Comparison of ENCODE assay signal across 17 cellular contexts in genomic region chr5:175383350-175383749, GRCh38.
DNase-seq lines count a peak whose midpoint lies in the region; ATAC-seq and TF ChIP-seq lines count a peak whose summit lies in the region.
"Had no signal": no experiment of that assay in that cellular context is flagged by ENCODE, and none has a peak within 500 bp of the region (broad histone marks: within the 10 kb centered on the region; RNA-seq: fewer than 3 reads in every experiment).

No MANE protein-coding gene starts in this region.

- no peaks in the 10 kb centered on the region for H3K36me3 ChIP-seq in mucosa of descending colon (ENCODE audit: low read depth)
- H3K36me3 ChIP-seq in aorta (ENCODE audit: control insufficient read depth in 1 of 2, insufficient read depth in 2 of 2, low read length in 1 of 2) = no peaks in the 10 kb centered on the region
- H3K36me3 ChIP-seq: BLaER1, neutrophil, uterus had no signal

- H3K4me1 ChIP-seq in mucosa of descending colon (ENCODE audit: low read depth) (no peaks in the 10 kb centered on the region), aorta (ENCODE audit: control insufficient read depth in 1 of 2, insufficient read depth in 2 of 2, low read length in 2 of 2) (no peaks in the 10 kb centered on the region)
- H3K4me1 ChIP-seq: uterus had no signal

- WGBS in aorta, 2 donors = 72 to 74% methylated on average over 4 of the region's 4 CpGs

- no peak for TF ChIP-seq CTCF in mucosa of descending colon (IDR thresholded peaks at IDR 0.05)

- no peaks in the 10 kb centered on the region for H3K9me3 ChIP-seq in mucosa of descending colon
- H3K9me3 ChIP-seq in aorta (ENCODE audit: control insufficient read depth, low read length) = peaks cover 2% of the 10 kb centered on the region
- H3K9me3 ChIP-seq: neutrophil, uterus had no signal

- peak; percentile 60 for ATAC-seq in mucosa of descending colon
- no peak for ATAC-seq in aorta (ENCODE audit: low FRiP score)
- ATAC-seq in GM21529 (IDR thresholded peaks at IDR 0.05; ENCODE audit: unreplicated experiment) = no peak
- ATAC-seq in GM21423 (IDR thresholded peaks at IDR 0.05; ENCODE audit: unreplicated experiment) = no peak

- H3K4me3 ChIP-seq in mucosa of descending colon = no peak overlapping the region
- no peak overlapping the region for H3K4me3 ChIP-seq in aorta (ENCODE audit: low read length in 2 of 2)
- H3K4me3 ChIP-seq: BLaER1, GM23248, skin epidermis, uterus had no signal

- DNase-seq in DMS53 (lab: John Stamatoyannopoulos, UW) (peak; percentile 97), NCI-H187 (lab: John Stamatoyannopoulos, UW) (peak; percentile 38 to 40), SK-MEL-5 (ENCODE audit: low read depth, low spot score) (peak; percentile 16), mucosa of descending colon (peak in 1 of 3 donors; percentile 10), aorta (no peak), DMS114 treated with DMSO at 0.1 percent for 48 hours (lab: John Stamatoyannopoulos, UW; ENCODE audit: unreplicated experiment) (no peak)
- DNase-seq: activated effector memory CD4-positive, alpha-beta T cell treated with anti-CD3 and anti-CD28 coated beads, Interleukin-2, amount 50 U/mL, for 16 hours; GDM1; GM23248; SIG-M5; stimulated activated naive CD4-positive, alpha-beta T cell; uterus had no signal

- intact Hi-C loops in mucosa of descending colon (cut with DNase I, micrococcal nuclease) (no loop called here), aorta (cut with DNase I) (no loop called here)

- in situ Hi-C loops in SK-MEL-5 (cut with HindIII; ENCODE audit: low pct_unique_long_range_greater_than_20kb, low sequenced_read_pairs) = no loop called here

- H3K27ac ChIP-seq in aorta (ENCODE audit: low read depth in 1 of 2, low read length in 2 of 2) = no peak overlapping the region
- H3K27ac ChIP-seq: BLaER1, GM23248, neutrophil, skin epidermis, uterus had no signal

- H3K27me3 ChIP-seq in aorta (ENCODE audit: control insufficient read depth in 1 of 2, insufficient read depth in 2 of 2, low read length in 1 of 2) = peaks cover 0 to 1% of the 10 kb centered on the region in 2 donors
- H3K27me3 ChIP-seq: BLaER1, uterus had no signal

Comparison
In these comparisons a context has a peak if more than half of its experiments do, and no peak if none do; other contexts are left out.
1. DNase-seq: peak in DMS53 (single experiment), NCI-H187 (2 of 2) and SK-MEL-5 (single experiment); none in aorta (0 of 2) and DMS114 treated with DMSO at 0.1 percent for 48 hours (single experiment).